ENCODE assay signal across 1 cellular context in genomic region chr6:126444874-126445273, GRCh38.
TF ChIP-seq lines count a peak whose summit lies in the region.

No MANE protein-coding gene starts in this region.

TF ChIP-seq in GM23338, 12 proteins besides CTCF, POLR2A, EP300 and RAD21 (continued from another document):
- TF ChIP-seq ZNF462 (CRISPR knock-in tag; IDR thresholded peaks at IDR 0.05) (no peak), ZNF114 (CRISPR knock-in tag; IDR thresholded peaks at IDR 0.05) (no peak), JUNB (IDR thresholded peaks at IDR 0.05; ENCODE audit: unreplicated experiment) (no peak), REST (IDR thresholded peaks at IDR 0.05; ENCODE audit: unreplicated experiment) (no peak), STAT1 (IDR thresholded peaks at IDR 0.05; ENCODE audit: unreplicated experiment) (no peak)
